In the genomic region with DNA sequence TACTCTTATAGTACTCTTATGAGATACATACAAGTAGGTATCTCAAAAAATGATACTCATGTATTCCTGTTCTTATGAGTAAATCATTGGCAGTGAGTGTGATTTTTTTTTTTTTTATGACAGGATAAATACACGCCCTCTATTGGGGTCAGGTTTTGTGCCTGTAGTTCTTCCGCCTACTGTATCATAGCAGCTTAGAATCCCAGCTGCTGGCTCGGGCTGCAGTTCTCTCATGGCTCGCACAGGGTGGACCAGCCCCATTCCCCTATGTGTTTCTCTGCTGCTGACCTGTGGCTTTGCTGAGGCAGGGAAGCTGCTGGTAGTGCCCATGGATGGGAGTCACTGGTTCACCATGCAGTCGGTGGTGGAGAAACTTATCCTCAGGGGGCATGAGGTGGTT, we compare ENCODE assay signal across 12 cellular contexts. TPM values are rescaled to one million over a fixed set of nuclear protein-coding genes. Genes with fewer than 3 reads are reported as not detected.
A peak's percentile ranks its signal among the peaks of the same experiment; 100 is the strongest.
DNase-seq lines count a peak whose midpoint lies in the region; ATAC-seq, FAIRE-seq and TF ChIP-seq lines count a peak whose summit lies in the region.
"Not testable (repeated sequence)": the region's sequence is repeated elsewhere in the genome, so short reads cannot be mapped to it uniquely, and the experiment has no call there.
"Had no signal": no experiment of that assay in that cellular context is flagged by ENCODE, and none has a peak within 500 bp of the region (broad histone marks: within the 10 kb centered on the region; RNA-seq: fewer than 3 reads in every experiment).

A gene (plus strand): TSS at position 158 of the 400 bp plus-strand sequence. CDS start 75 bp downstream, at position 233.

- H3F3A ChIP-seq in GM23338 (replicated peaks; ENCODE audit: low read depth) = not testable (repeated sequence)

- DNase-seq in GM23338 (ENCODE audit: low spot score) = peak; percentile 29
- peak; percentile 28 for DNase-seq in MG63
- DNase-seq in SW480 (ENCODE audit: low spot score) = peak; percentile 0
- DNase-seq in left colon = peak; percentile 46
- DNase-seq in urothelium cell line (ENCODE audit: low spot score) = not testable (repeated sequence)

- FAIRE-seq in urothelium cell line (lab: Jason Lieb, UNC) = peak; percentile 72

- not testable (repeated sequence) for H3K4me3 Mint-ChIP-seq in GM23338

- TF ChIP-seq CTCF in GM23338 (conservative IDR thresholded peaks at IDR 0.05; ENCODE audit: low read depth in 2 of 2) = not testable (repeated sequence)

- not testable (repeated sequence) for H3K4me1 ChIP-seq in GM23338 (ENCODE audit: insufficient read depth); mucosa of rectum (ENCODE audit: control insufficient read depth in 2 of 2, insufficient read depth in 2 of 2, low read length in 2 of 2)

- ATAC-seq in GM23338 = not testable (repeated sequence)
- ATAC-seq in esophagus mucosa (peak; percentile 48), left colon (peak; percentile 96)

- not testable (repeated sequence) for H2AFZ ChIP-seq in GM23338

- H3K27me3 Mint-ChIP-seq in GM23338 (ENCODE audit: insufficient read depth, low read depth, poor library complexity) = not testable (repeated sequence)

- H3K9me3 ChIP-seq in MG63 = peaks cover 12% of the 10 kb centered on the region
- not testable (repeated sequence) for H3K9me3 ChIP-seq in mucosa of rectum (ENCODE audit: control insufficient read depth in 2 of 2, low read length in 2 of 2)

- not testable (repeated sequence) for H3K9me2 ChIP-seq in GM23338 (ENCODE audit: insufficient read depth)

- H3K27ac Mint-ChIP-seq in GM23338 = not testable (repeated sequence)

- H3K4me3 ChIP-seq in GM23338, MG63: not testable (repeated sequence)
- H3K4me3 ChIP-seq in mucosa of rectum (ENCODE audit: low read length in 2 of 2) = peak within 1 kb of the TSS; percentile 46 to 65

- H3K9ac ChIP-seq in mucosa of rectum (ENCODE audit: low read depth in 1 of 2, low read length in 2 of 2) = peak within 1 kb of the TSS in 1 of 2 donors; percentile 38

- H3K79me2 ChIP-seq in GM23338 (replicated peaks; ENCODE audit: insufficient read depth) = not testable (repeated sequence)

- intact Hi-C loops in left colon (cut with DNase I, micrococcal nuclease) = not testable (repeated sequence)

- not testable (repeated sequence) for H3K27ac ChIP-seq in GM23338 (ENCODE audit: low read depth)
- H3K27ac ChIP-seq in mucosa of rectum (ENCODE audit: low read depth in 2 of 2, low read length in 2 of 2) = peak within 1 kb of the TSS; percentile 51 to 58

- not testable (repeated sequence) for H3K4me2 ChIP-seq in GM23338

- H3K36me3 Mint-ChIP-seq in GM23338 (ENCODE audit: low read depth) = not testable (repeated sequence)

- peaks cover 29% of the 10 kb centered on the region for H3K9me3 Mint-ChIP-seq in GM23338

- not testable (repeated sequence) for H3K4me1 Mint-ChIP-seq in GM23338

- not testable (repeated sequence) for H3K27me3 ChIP-seq in GM23338 (ENCODE audit: insufficient read depth); MG63; mucosa of rectum (ENCODE audit: control insufficient read depth in 2 of 2, insufficient read depth in 2 of 2, low read length in 2 of 2)

- H3K36me3 ChIP-seq in GM23338 (ENCODE audit: insufficient read depth); MG63; mucosa of rectum (ENCODE audit: control insufficient read depth in 2 of 2, insufficient read depth in 2 of 2, low read length in 2 of 2): not testable (repeated sequence)

- not testable (repeated sequence) for H4K20me1 ChIP-seq in GM23338 (replicated peaks; ENCODE audit: insufficient read depth)

RNA-seq across cellular contexts. Expression of the gene that starts here (rescaled TPM):
- total RNA-seq in GM23338 (2014; rRNA removed; shearing (Covaris generic)) = 0.45 TPM in 1 of 2 replicates, not detected in the other
- not detected in 2 replicates for polyA plus RNA-seq in GM23338 (2016; fragmentation: Nextera tagmentation; extraction: Ambion mirVana)
- total RNA-seq in MG63 (2014; rRNA removed; shearing (Covaris generic); ENCODE audit: low replicate concordance) = 0.27 and 2.2 TPM in 2 replicates
- 0.16 TPM for total RNA-seq in esophagus mucosa
- total RNA-seq in left colon = 10 to 100 TPM; 19.3 to 25.1 TPM
- total RNA-seq: CD4-positive, alpha-beta T cell; CD8-positive, alpha-beta memory T cell; G401; HFFc6 had no signal
- polyA plus RNA-seq: CD14-positive monocyte; CD8-positive, alpha-beta memory T cell had no signal

Comparison
In these comparisons a context has a peak if more than half of its experiments do, and no peak if none do; other contexts are left out.
1. Peak in DNase-seq in GM23338; RNA of the gene not detected or under 1 TPM.
2. Peak in ATAC-seq in esophagus mucosa; RNA of the gene not detected or under 1 TPM.